ENCODE assay signal across 26 cellular contexts in the genomic region with DNA sequence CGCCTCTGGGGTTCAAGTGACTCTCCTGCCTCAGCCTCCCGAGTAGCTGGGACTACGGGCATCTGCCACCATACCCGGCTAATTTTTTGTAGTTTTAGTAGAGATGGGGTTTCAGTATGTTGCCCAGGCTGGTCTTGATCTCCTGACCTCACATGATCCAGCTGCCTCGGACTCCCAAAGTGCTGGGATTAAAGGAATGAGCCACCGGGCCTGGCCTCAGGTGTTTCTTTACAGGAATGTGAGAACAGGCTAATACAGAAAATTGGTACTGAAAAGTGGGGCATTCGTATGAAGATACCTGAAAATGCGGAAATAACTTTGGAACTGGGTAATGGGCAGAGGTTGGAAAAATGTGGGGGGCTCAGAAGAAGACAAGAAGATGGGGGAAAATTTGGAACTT. TPM values are rescaled to one million over a fixed set of nuclear protein-coding genes. Genes with fewer than 3 reads are reported as not detected.
"Had no signal": no experiment of that assay in that cellular context is flagged by ENCODE, and none has a peak within 500 bp of the region (broad histone marks: within the 10 kb centered on the region; RNA-seq: fewer than 3 reads in every experiment).

No MANE protein-coding gene starts in this region.

- H3K27ac ChIP-seq: HL-60, KMS-11, SJSA1, SK-N-MC had no signal

- H3K9ac ChIP-seq: KMS-11 had no signal

- FAIRE-seq: HTR-8/SVneo, K562, RCC 7860 had no signal

- DNase-seq: Kasumi-1, MM.1S, NCI-H1092 treated with DMSO at 0.1 percent for 48 hours, NCI-H1436, NCI-H187, NCI-H2029, NCI-H2081 treated with DMSO at 0.1 percent for 48 hours, NCI-H2171, NCI-H226, NCI-H446, NCI-H510A, NCI-H524 treated with DMSO at 0.1 percent for 48 hours, NCI-H69, NCI-H774, Right ventricle myocardium superior, RPMI8226, SIG-M5 had no signal

- H3K9me3 ChIP-seq: SJSA1 had no signal

- H3K27me3 ChIP-seq: SJSA1 had no signal

- H3K4me3 ChIP-seq: K562, SJSA1, SK-N-MC had no signal

- H3K36me3 Mint-ChIP-seq: IgD-negative memory B cell had no signal

- H3K4me2 ChIP-seq: KMS-11 had no signal

- H3K9me3 Mint-ChIP-seq: IgD-negative memory B cell had no signal

RNA-seq across cellular contexts. Expression of a gene that starts 52.8 kb away (rescaled TPM):
- total RNA-seq: K562, M059J, Right ventricle myocardium superior had no signal
- polyA plus RNA-seq: IgD-negative memory B cell, K562 had no signal
